ENCODE assay signal across 30 cellular contexts in genomic region chr9:5352637-5353248, GRCh38. TPM values are rescaled to one million over a fixed set of nuclear protein-coding genes. Genes with fewer than 3 reads are reported as not detected.
DNase-seq lines count a peak whose midpoint lies in the region; ATAC-seq, FAIRE-seq and TF ChIP-seq lines count a peak whose summit lies in the region.
"Had no signal": no experiment of that assay in that cellular context is flagged by ENCODE, and none has a peak within 500 bp of the region (broad histone marks: within the 10 kb centered on the region; RNA-seq: fewer than 3 reads in every experiment).

No MANE protein-coding gene starts in this region.

- peak; percentile 92 for FAIRE-seq in GM19239 (lab: Jason Lieb, UNC)
- FAIRE-seq: A549, islet of Langerhans, RCC 7860, urothelium cell line had no signal

- ATAC-seq in naive thymus-derived CD4-positive, alpha-beta T cell: peak; percentile 70
- ATAC-seq: A549, esophagus mucosa, left ventricle myocardium superior had no signal

- no peaks in the 10 kb centered on the region for H3K9me3 ChIP-seq in naive thymus-derived CD4-positive, alpha-beta T cell (ENCODE audit: control insufficient read depth in 2 of 3, low read length in 3 of 3)
- H3K9me3 ChIP-seq in tibial artery: peaks cover 0 to 6% (median 0%) of the 10 kb centered on the region in 3 donors
- H3K9me3 ChIP-seq: sigmoid colon, SJCRH30 had no signal

- intact Hi-C loops in naive thymus-derived CD4-positive, alpha-beta T cell (cut with micrococcal nuclease): loop anchor here (1.0 to 2.0 kb wide), 3 partner anchors 11 to 22 kb away; no protein-coding TSS in a partner anchor
- intact Hi-C loops in tibial artery (cut with DNase I; ENCODE audit: low total_unique reads): no loop called here

- peaks cover 30% of the 10 kb centered on the region for H3K9me3 Mint-ChIP-seq in activated CD4-positive, alpha-beta T cell treated with anti-CD3 and anti-CD28 coated beads, Interleukin-2, amount 10 ng/mL, durations not matched to agents 7 days and 5 days
- H3K9me3 Mint-ChIP-seq in activated naive CD8-positive, alpha-beta T cell (ENCODE audit: low read depth): peaks cover 6% of the 10 kb centered on the region
- H3K9me3 Mint-ChIP-seq in naive thymus-derived CD4-positive, alpha-beta T cell: peaks cover 0 to 23% (median 14%) of the 10 kb centered on the region in 11 donors

- peaks cover 35 to 38% of the 10 kb centered on the region in 2 donors for H3K4me1 ChIP-seq in naive thymus-derived CD4-positive, alpha-beta T cell (ENCODE audit: control insufficient read depth in 2 of 2, insufficient read depth in 2 of 2, low read length in 2 of 2)
- H3K4me1 ChIP-seq in tibial artery: no peaks in the 10 kb centered on the region
- H3K4me1 ChIP-seq: A549, neural progenitor cell had no signal

- CTCF ChIA-PET in activated CD4-positive, alpha-beta T cell treated with anti-CD3 and anti-CD28 coated beads, Interleukin-2, amount 10 ng/mL, durations not matched to agents 7 days and 5 days (lab: Charles Lee): interaction anchor here (0.5 to 1.5 kb wide), 5 partner anchors 8 to 210 kb away, joined by 3 read pairs; no protein-coding TSS in a partner anchor
- CTCF ChIA-PET in naive thymus-derived CD4-positive, alpha-beta T cell (lab: Charles Lee): interaction anchor here (0.6 to 1.1 kb wide), 2 partner anchors 9 to 1037 kb away, joined by 3 to 4 read pairs; no protein-coding TSS in a partner anchor

- H3K27ac Mint-ChIP-seq in activated CD4-positive, alpha-beta T cell treated with anti-CD3 and anti-CD28 coated beads, Interleukin-2, amount 10 ng/mL, durations not matched to agents 7 days and 5 days: peak overlapping the region; percentile 83
- H3K27ac Mint-ChIP-seq in activated naive CD8-positive, alpha-beta T cell: peak overlapping the region; percentile 64
- peak overlapping the region; percentile 62 to 87 (median 76) for H3K27ac Mint-ChIP-seq in naive thymus-derived CD4-positive, alpha-beta T cell
- H3K27ac Mint-ChIP-seq: B cell, neural progenitor cell, progenitor cell of endocrine pancreas had no signal

- TF ChIP-seq CTCF in tibial artery (IDR thresholded peaks at IDR 0.05): no peak

- no peaks in the 10 kb centered on the region for H3K27me3 Mint-ChIP-seq in activated CD4-positive, alpha-beta T cell treated with anti-CD3 and anti-CD28 coated beads, Interleukin-2, amount 10 ng/mL, durations not matched to agents 7 days and 5 days
- no peaks in the 10 kb centered on the region for H3K27me3 Mint-ChIP-seq in activated naive CD8-positive, alpha-beta T cell
- no peaks in the 10 kb centered on the region for H3K27me3 Mint-ChIP-seq in naive thymus-derived CD4-positive, alpha-beta T cell
- H3K27me3 Mint-ChIP-seq: progenitor cell of endocrine pancreas had no signal

- peaks cover 0 to 5% (median 0%) of the 10 kb centered on the region in 3 experiments for H3K36me3 ChIP-seq in naive thymus-derived CD4-positive, alpha-beta T cell (ENCODE audit: control insufficient read depth in 2 of 3, insufficient read depth in 3 of 3, low read length in 3 of 3)
- H3K36me3 ChIP-seq in tibial artery: peaks cover 0 to 5% (median 0%) of the 10 kb centered on the region in 3 donors
- H3K36me3 ChIP-seq: neural progenitor cell, sigmoid colon, SJCRH30, WERI-Rb-1 had no signal

- H3K36me3 Mint-ChIP-seq in activated CD4-positive, alpha-beta T cell treated with anti-CD3 and anti-CD28 coated beads, Interleukin-2, amount 10 ng/mL, durations not matched to agents 7 days and 5 days (ENCODE audit: low read depth): peaks cover 43% of the 10 kb centered on the region
- H3K36me3 Mint-ChIP-seq in activated naive CD8-positive, alpha-beta T cell: peaks cover 10% of the 10 kb centered on the region
- peaks cover 7 to 46% (median 19%) of the 10 kb centered on the region in 5 donors for H3K36me3 Mint-ChIP-seq in naive thymus-derived CD4-positive, alpha-beta T cell

- POLR2A ChIA-PET in activated CD4-positive, alpha-beta T cell treated with anti-CD3 and anti-CD28 coated beads, Interleukin-2, amount 10 ng/mL, durations not matched to agents 7 days and 5 days (lab: Charles Lee): interaction anchor here (0.7 kb wide), 1 partner anchor 611 kb away, joined by 3 read pairs; no protein-coding TSS in a partner anchor
- POLR2A ChIA-PET in naive thymus-derived CD4-positive, alpha-beta T cell (lab: Charles Lee): interaction anchor here (0.7 to 2.8 kb wide), 3 partner anchors 13 to 90 kb away, joined by 3 to 12 read pairs (median 3); partner anchors contain the start of gene RLN1

- H3K27me3 ChIP-seq in naive thymus-derived CD4-positive, alpha-beta T cell (ENCODE audit: control insufficient read depth in 2 of 2, insufficient read depth in 2 of 2, low read length in 2 of 2): no peaks in the 10 kb centered on the region
- H3K27me3 ChIP-seq in tibial artery: no peaks in the 10 kb centered on the region
- H3K27me3 ChIP-seq: neural progenitor cell, sigmoid colon, SJCRH30 had no signal

- H3K27ac ChIP-seq in naive thymus-derived CD4-positive, alpha-beta T cell (ENCODE audit: low read depth, low read length): no peak overlapping the region
- no peak overlapping the region for H3K27ac ChIP-seq in tibial artery
- H3K27ac ChIP-seq: A549, neural progenitor cell, sigmoid colon, SJCRH30, WERI-Rb-1 had no signal

- H3K4me3 Mint-ChIP-seq in activated CD4-positive, alpha-beta T cell treated with anti-CD3 and anti-CD28 coated beads, Interleukin-2, amount 10 ng/mL, durations not matched to agents 7 days and 5 days: peak overlapping the region; percentile 33
- peak overlapping the region; percentile 38 for H3K4me3 Mint-ChIP-seq in activated naive CD8-positive, alpha-beta T cell
- peak overlapping the region; percentile 21 to 75 (median 64) for H3K4me3 Mint-ChIP-seq in naive thymus-derived CD4-positive, alpha-beta T cell
- H3K4me3 Mint-ChIP-seq: B cell, neural progenitor cell had no signal

- no peak overlapping the region for H3K4me3 ChIP-seq in naive thymus-derived CD4-positive, alpha-beta T cell (ENCODE audit: low read length)
- H3K4me3 ChIP-seq in tibial artery: no peak overlapping the region
- H3K4me3 ChIP-seq: A549, neural progenitor cell, sigmoid colon, SJCRH30 had no signal

- H3K4me1 Mint-ChIP-seq in activated CD4-positive, alpha-beta T cell treated with anti-CD3 and anti-CD28 coated beads, Interleukin-2, amount 10 ng/mL, durations not matched to agents 7 days and 5 days: peaks cover 39% of the 10 kb centered on the region
- H3K4me1 Mint-ChIP-seq in activated naive CD8-positive, alpha-beta T cell (ENCODE audit: low read depth): peaks cover 45% of the 10 kb centered on the region
- peaks cover 21 to 61% (median 39%) of the 10 kb centered on the region in 7 donors for H3K4me1 Mint-ChIP-seq in naive thymus-derived CD4-positive, alpha-beta T cell
- H3K4me1 Mint-ChIP-seq: neural progenitor cell had no signal

- DNase-seq in activated CD4-positive, alpha-beta T cell treated with anti-CD3 and anti-CD28 coated beads, Interleukin-2, amount 10 ng/mL, durations not matched to agents 7 days and 5 days: peak; percentile 49
- no peak for DNase-seq in activated CD4-positive, alpha-beta T cell treated with anti-CD3 and anti-CD28 coated beads for 48 hours
- DNase-seq in GM19239 (ENCODE audit: insufficient read length, low spot score) (no peak), tibial artery (no peak), epidermal melanocyte (ENCODE audit: insufficient read length, low spot score) (no peak), NCI-H226 (no peak)
- peak in 6 of 9 donors; percentile 17 to 40 (median 36) for DNase-seq in naive thymus-derived CD4-positive, alpha-beta T cell
- DNase-seq: aorta; foreskin melanocyte; hypothalamus; KBM-7; left ventricle myocardium superior; MV-4-11; NCI-H1694; NCI-H2171 treated with DMSO at 0.1 percent for 48 hours; NCI-H526; sigmoid colon; SJCRH30; stimulated activated CD8-positive, alpha-beta memory T cell treated with anti-CD3 and anti-CD28 coated beads, Interleukin-4, amount 100 ng/mL, for 48 hours; WERI-Rb-1 had no signal

RNA-seq across cellular contexts. Expression of gene RLN1, which starts 13.1 kb away (rescaled TPM):
- 1 to 10 TPM; 1.6 to 2.6 TPM for total RNA-seq in activated CD4-positive, alpha-beta T cell treated with anti-CD3 and anti-CD28 coated beads, Interleukin-2, amount 10 ng/mL, durations not matched to agents 7 days and 5 days
- 1 to 10 TPM in 4 of 5 experiments, under 1 TPM in 1; 0.71 to 6.6 (median 1.8) TPM for total RNA-seq in naive thymus-derived CD4-positive, alpha-beta T cell
- 1 to 10 TPM; 2.3 to 3.1 TPM for polyA plus RNA-seq in naive thymus-derived CD4-positive, alpha-beta T cell
- total RNA-seq: aorta, esophagus mucosa, HT-29, sigmoid colon, SJCRH30 had no signal
- polyA plus RNA-seq: aorta had no signal

RNA-seq across cellular contexts. Expression of gene RLN2, which starts 48.2 kb away (rescaled TPM):
- 1 to 10 TPM; 2.0 to 2.3 TPM for total RNA-seq in activated CD4-positive, alpha-beta T cell treated with anti-CD3 and anti-CD28 coated beads, Interleukin-2, amount 10 ng/mL, durations not matched to agents 7 days and 5 days
- 1 to 10 TPM in 4 of 5 experiments, under 1 TPM in 1; 0.72 to 5.9 (median 1.9) TPM for total RNA-seq in naive thymus-derived CD4-positive, alpha-beta T cell
- polyA plus RNA-seq in naive thymus-derived CD4-positive, alpha-beta T cell: 1 to 10 TPM; 5.6 to 7.4 TPM
- total RNA-seq: aorta, esophagus mucosa, HT-29, left ventricle myocardium superior, SJCRH30 had no signal
- polyA plus RNA-seq: aorta had no signal

Comparison
In these comparisons a context has a peak if more than half of its experiments do, and no peak if none do; other contexts are left out.
1. DNase-seq: peak in activated CD4-positive, alpha-beta T cell treated with anti-CD3 and anti-CD28 coated beads, Interleukin-2, amount 10 ng/mL, durations not matched to agents 7 days and 5 days (single experiment) and naive thymus-derived CD4-positive, alpha-beta T cell (6 of 9); none in activated CD4-positive, alpha-beta T cell treated with anti-CD3 and anti-CD28 coated beads for 48 hours (single experiment), GM19239 (single experiment), tibial artery (0 of 2), epidermal melanocyte (single experiment) and NCI-H226 (single experiment).
2. Peak in every context shown above with its lines, with median percentiles within 50 percentile points of each other: H3K27ac Mint-ChIP-seq and H3K4me3 Mint-ChIP-seq.